ENCODE assay signal across 23 cellular contexts in the genomic region with DNA sequence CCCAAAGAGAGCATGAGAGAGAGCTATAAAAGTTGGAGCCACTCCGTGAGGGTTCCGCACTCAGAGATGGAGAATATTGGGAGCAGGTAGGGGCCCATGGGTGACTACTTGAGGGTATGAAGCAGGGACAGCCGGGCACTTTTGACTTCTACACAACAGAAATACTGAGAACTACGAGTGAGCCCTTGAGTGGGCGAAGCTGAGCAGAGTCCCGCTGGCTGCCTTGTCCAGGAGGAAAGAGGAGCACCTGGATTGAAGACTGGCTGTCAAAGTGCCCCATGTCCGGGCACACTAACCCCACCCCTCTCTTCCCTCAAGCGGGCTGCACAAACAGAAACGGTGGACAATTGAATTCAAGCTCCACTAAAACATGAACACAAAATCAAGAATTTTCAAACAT. TPM values are rescaled to one million over a fixed set of nuclear protein-coding genes. Genes with fewer than 3 reads are reported as not detected.
DNase-seq lines count a peak whose midpoint lies in the region; ATAC-seq and TF ChIP-seq lines count a peak whose summit lies in the region.
"Had no signal": no experiment of that assay in that cellular context is flagged by ENCODE, and none has a peak within 500 bp of the region (broad histone marks: within the 10 kb centered on the region; RNA-seq: fewer than 3 reads in every experiment).

No MANE protein-coding gene starts in this region.

- peaks cover 52% of the 10 kb centered on the region for H3K4me1 ChIP-seq in DND-41 (ENCODE audit: insufficient read depth, low read length)
- H3K4me1 ChIP-seq in PC-9 (replicated peaks; ENCODE audit: insufficient read depth), result peaks cover 6% of the 10 kb centered on the region; the same call in 1 of the 2 replicates

- no peaks in the 10 kb centered on the region for H3F3A ChIP-seq in PC-9 (ENCODE audit: insufficient read depth, low read depth)

- H3K27ac ChIP-seq in DND-41 (ENCODE audit: low read length) (peak overlapping the region; percentile 69), PC-9 (no peak overlapping the region)

- CTCF ChIA-PET in PC-9 (lab: Charles Lee), result interaction anchor here (0.5 kb wide), 2 partner anchors 36 to 38 kb away, joined by 3 read pairs; no protein-coding TSS in a partner anchor

- no TSS peak for BruUV-seq in PC-9 (replicated peaks; lab: Mats Ljungman, UMichigan)

- H3K79me2 ChIP-seq in DND-41 (ENCODE audit: insufficient read depth, low read length) (no peaks in the 10 kb centered on the region), PC-9 (ENCODE audit: low read depth) (no peaks in the 10 kb centered on the region)

- peak overlapping the region; percentile 99 for H3K27ac Mint-ChIP-seq in T-helper 2 cell treated with Interferon-gamma antibody and Interleukin-4, amounts not matched to agents 5 μg/mL and 100 μg/mL, for 36 hours
- H3K27ac Mint-ChIP-seq in activated T-helper 17 cell treated with anti-CD3 and anti-CD28 coated beads, Interleukin-2, amount 50 U/mL, for 72 hours, result peak overlapping the region; percentile 80
- peak overlapping the region; percentile 94 to 100 (median 97) for H3K27ac Mint-ChIP-seq in naive thymus-derived CD8-positive, alpha-beta T cell
- H3K27ac Mint-ChIP-seq: B cell, nephron had no signal

- no peaks in the 10 kb centered on the region for H3K9me3 Mint-ChIP-seq in T-helper 2 cell treated with Interferon-gamma antibody and Interleukin-4, amounts not matched to agents 5 μg/mL and 100 μg/mL, for 36 hours
- H3K9me3 Mint-ChIP-seq in activated T-helper 17 cell treated with anti-CD3 and anti-CD28 coated beads, Interleukin-2, amount 50 U/mL, for 72 hours, result no peaks in the 10 kb centered on the region
- no peaks in the 10 kb centered on the region for H3K9me3 Mint-ChIP-seq in naive thymus-derived CD8-positive, alpha-beta T cell
- H3K9me3 Mint-ChIP-seq: nephron had no signal

- H3K27me3 ChIP-seq in DND-41 (ENCODE audit: insufficient read depth, low read length, poor library complexity), result no peaks in the 10 kb centered on the region
- no peaks in the 10 kb centered on the region for H3K27me3 ChIP-seq in PC-9 (ENCODE audit: insufficient read depth, low read depth)

- H3K4me1 Mint-ChIP-seq in T-helper 2 cell treated with Interferon-gamma antibody and Interleukin-4, amounts not matched to agents 5 μg/mL and 100 μg/mL, for 36 hours (ENCODE audit: low read depth), result peaks cover 85% of the 10 kb centered on the region
- peaks cover 66% of the 10 kb centered on the region for H3K4me1 Mint-ChIP-seq in activated T-helper 17 cell treated with anti-CD3 and anti-CD28 coated beads, Interleukin-2, amount 50 U/mL, for 72 hours
- peaks cover 39 to 95% (median 91%) of the 10 kb centered on the region in 4 donors for H3K4me1 Mint-ChIP-seq in naive thymus-derived CD8-positive, alpha-beta T cell

- DNase-seq in T-helper 2 cell treated with Interferon-gamma antibody and Interleukin-4, amounts not matched to agents 5 μg/mL and 100 μg/mL, for 36 hours (ENCODE audit: low spot score), result no peak
- DNase-seq in T-helper 2 cell, result no peak
- DNase-seq in DND-41, result no peak
- DNase-seq in naive thymus-derived CD8-positive, alpha-beta T cell, result no peak
- DNase-seq in PC-9, result no peak
- no peak for DNase-seq in T-helper 9 cell
- no peak for DNase-seq in NCI-H2196 treated with DMSO at 0.1 percent for 48 hours (lab: John Stamatoyannopoulos, UW; ENCODE audit: unreplicated experiment)
- DNase-seq: 8988T; anterior cingulate cortex; caudate nucleus; Kasumi-1; mesenchymal stem cell; NCI-H1417; NCI-H69; SHP77; stimulated activated CD4-positive, alpha-beta T cell treated with anti-CD3 and anti-CD28 coated beads, Interleukin-2, amount 100 ng/mL, for 24 hours; T1000 had no signal

- H3K9ac ChIP-seq in DND-41 (ENCODE audit: low read depth, low read length), result no peak overlapping the region

- peaks cover 32% of the 10 kb centered on the region for H3K36me3 Mint-ChIP-seq in T-helper 2 cell treated with Interferon-gamma antibody and Interleukin-4, amounts not matched to agents 5 μg/mL and 100 μg/mL, for 36 hours (ENCODE audit: low read depth)
- peaks cover 22% of the 10 kb centered on the region for H3K36me3 Mint-ChIP-seq in activated T-helper 17 cell treated with anti-CD3 and anti-CD28 coated beads, Interleukin-2, amount 50 U/mL, for 72 hours (ENCODE audit: low read depth)
- H3K36me3 Mint-ChIP-seq in naive thymus-derived CD8-positive, alpha-beta T cell, result peaks cover 4 to 35% (median 14%) of the 10 kb centered on the region in 3 donors

- ATAC-seq in DND-41 (ENCODE audit: insufficient read depth, low read depth), result no peak
- ATAC-seq in activated T-helper 17 cell treated with anti-CD3 and anti-CD28 coated beads, Interleukin-2, amount 50 U/mL, for 72 hours (replicated peaks), result peak; percentile 17
- no peak for ATAC-seq in naive thymus-derived CD8-positive, alpha-beta T cell
- ATAC-seq: esophagus mucosa had no signal

- no peak overlapping the region for H3K4me2 ChIP-seq in DND-41 (ENCODE audit: insufficient read depth, low read length)
- no peak overlapping the region for H3K4me2 ChIP-seq in PC-9

- H3K9me3 ChIP-seq in DND-41 (ENCODE audit: insufficient read depth, low read length, severe bottlenecking) (no peaks in the 10 kb centered on the region), PC-9 (ENCODE audit: insufficient read depth, low read depth) (no peaks in the 10 kb centered on the region)

- H3K4me3 Mint-ChIP-seq in T-helper 2 cell treated with Interferon-gamma antibody and Interleukin-4, amounts not matched to agents 5 μg/mL and 100 μg/mL, for 36 hours, result peak overlapping the region; percentile 84
- peak overlapping the region; percentile 91 for H3K4me3 Mint-ChIP-seq in activated T-helper 17 cell treated with anti-CD3 and anti-CD28 coated beads, Interleukin-2, amount 50 U/mL, for 72 hours
- H3K4me3 Mint-ChIP-seq in naive thymus-derived CD8-positive, alpha-beta T cell, result peak overlapping the region; percentile 75 to 93 (median 86)
- H3K4me3 Mint-ChIP-seq: B cell, nephron had no signal

- POLR2A ChIA-PET in naive thymus-derived CD8-positive, alpha-beta T cell (lab: Charles Lee), result interaction anchor here (5.7 to 20.1 kb wide), 4 partner anchors 7 to 31 kb away, joined by 65 to 446 read pairs (median 134); no protein-coding TSS in a partner anchor
- POLR2A ChIA-PET in PC-9 (lab: Charles Lee; ENCODE audit: unreplicated experiment), result no interaction called here

- H3K27me3 Mint-ChIP-seq in T-helper 2 cell treated with Interferon-gamma antibody and Interleukin-4, amounts not matched to agents 5 μg/mL and 100 μg/mL, for 36 hours (ENCODE audit: low read depth), result no peaks in the 10 kb centered on the region
- H3K27me3 Mint-ChIP-seq in activated T-helper 17 cell treated with anti-CD3 and anti-CD28 coated beads, Interleukin-2, amount 50 U/mL, for 72 hours, result no peaks in the 10 kb centered on the region
- H3K27me3 Mint-ChIP-seq in naive thymus-derived CD8-positive, alpha-beta T cell, result no peaks in the 10 kb centered on the region
- H3K27me3 Mint-ChIP-seq: B cell had no signal

- intact Hi-C loops in PC-9 (cut with micrococcal nuclease; ENCODE audit: unreplicated experiment), result no loop called here

- no peaks in the 10 kb centered on the region for H3K9me2 ChIP-seq in PC-9 (ENCODE audit: insufficient read depth)

- TF ChIP-seq CTCF in DND-41 (IDR thresholded peaks at IDR 0.05; ENCODE audit: borderline replicate concordance, extremely low read depth, low read length, poor library complexity, severe bottlenecking), result no peak
- no peak for TF ChIP-seq CTCF in PC-9 (conservative IDR thresholded peaks at IDR 0.05)

- H3K36me3 ChIP-seq in DND-41 (ENCODE audit: insufficient read depth, low read length) (no peaks in the 10 kb centered on the region), PC-9 (ENCODE audit: low read depth) (no peaks in the 10 kb centered on the region)

- H4K20me1 ChIP-seq in DND-41 (ENCODE audit: insufficient read depth, low read length) (no peaks in the 10 kb centered on the region), PC-9 (ENCODE audit: insufficient read depth) (no peaks in the 10 kb centered on the region)

- H2AFZ ChIP-seq in DND-41 (ENCODE audit: low read depth, low read length), result 0 out of 2 replicates have a peak overlapping the region, but pooled peaks have one; percentile 3
- H2AFZ ChIP-seq in PC-9, result no peak overlapping the region

- no peak overlapping the region for H3K4me3 ChIP-seq in DND-41 (ENCODE audit: low read depth in 1 of 2, low read length in 2 of 2)
- H3K4me3 ChIP-seq in PC-9, result no peak overlapping the region

RNA-seq across cellular contexts. Expression of a gene that starts 33.6 kb away (rescaled TPM):
- total RNA-seq in activated T-helper 17 cell treated with anti-CD3 and anti-CD28 coated beads, Interleukin-2, amount 50 U/mL, for 72 hours, result 100 to 1,000 TPM in 1 of 2 donors, 10 to 100 TPM in 1; 95.7 to 153 TPM
- 100 to 1,000 TPM; 579 to 642 TPM for total RNA-seq in naive thymus-derived CD8-positive, alpha-beta T cell
- 100 to 1,000 TPM; 181 to 431 (median 312) TPM for polyA plus RNA-seq in naive thymus-derived CD8-positive, alpha-beta T cell
- 7.1 and 10.5 TPM in 2 replicates for total RNA-seq in PC-9 (2021)
- total RNA-seq: G401, HT-29 had no signal
